Comparison of ENCODE assay signal across 10 cellular contexts in genomic region chr6:24547243-24547642, GRCh38. TPM values are rescaled to one million over a fixed set of nuclear protein-coding genes. Genes with fewer than 3 reads are reported as not detected.
A peak's percentile ranks its signal among the peaks of the same experiment; 100 is the strongest.
DNase-seq lines count a peak whose midpoint lies in the region; ATAC-seq and TF ChIP-seq lines count a peak whose summit lies in the region.
"Had no signal": no experiment of that assay in that cellular context is flagged by ENCODE, and none has a peak within 500 bp of the region (broad histone marks: within the 10 kb centered on the region; RNA-seq: fewer than 3 reads in every experiment).

No MANE protein-coding gene starts in this region.

- H3K36me3 ChIP-seq in tibial nerve, result no peaks in the 10 kb centered on the region

- no peak overlapping the region for H3K4me3 Mint-ChIP-seq in activated T-helper 2 cell treated with anti-CD3 and anti-CD28 coated beads, Interferon-gamma antibody, Interleukin-2, Interleukin-4, amounts not matched to agents 10 μg/mL and 5 μg/mL and 100 μg/mL, durations not matched to agents 14 hours and 24 hours and 36 hours (ENCODE audit: low read depth)
- H3K4me3 Mint-ChIP-seq: stimulated activated naive B cell treated with anti-CD40 and anti-IgM and Interleukin-4, amounts not matched to agents 10 μg/mL and 1 μg/mL and 100 μg/mL, for 72 hours had no signal

- WGBS in tibial nerve, 2 donors, result 38 to 55% methylated on average over 7 to 12 of the region's 12 CpGs

- no peaks in the 10 kb centered on the region for H3K27me3 ChIP-seq in tibial nerve

- no peak overlapping the region for H3K27ac ChIP-seq in tibial nerve
- H3K27ac ChIP-seq: VCaP had no signal

- no peaks in the 10 kb centered on the region for H3K36me3 Mint-ChIP-seq in activated T-helper 2 cell treated with anti-CD3 and anti-CD28 coated beads, Interferon-gamma antibody, Interleukin-2, Interleukin-4, amounts not matched to agents 10 μg/mL and 5 μg/mL and 100 μg/mL, durations not matched to agents 14 hours and 24 hours and 36 hours (ENCODE audit: low read depth)
- H3K36me3 Mint-ChIP-seq: stimulated activated naive B cell treated with anti-CD40 and anti-IgM and Interleukin-4, amounts not matched to agents 10 μg/mL and 1 μg/mL and 100 μg/mL, for 72 hours had no signal

- no peak overlapping the region for H3K27ac Mint-ChIP-seq in activated T-helper 2 cell treated with anti-CD3 and anti-CD28 coated beads, Interferon-gamma antibody, Interleukin-2, Interleukin-4, amounts not matched to agents 10 μg/mL and 5 μg/mL and 100 μg/mL, durations not matched to agents 14 hours and 24 hours and 36 hours
- H3K27ac Mint-ChIP-seq: stimulated activated naive B cell treated with anti-CD40 and anti-IgM and Interleukin-4, amounts not matched to agents 10 μg/mL and 1 μg/mL and 100 μg/mL, for 72 hours had no signal

- no peaks in the 10 kb centered on the region for H3K4me1 ChIP-seq in tibial nerve

- H3K27me3 Mint-ChIP-seq in activated T-helper 2 cell treated with anti-CD3 and anti-CD28 coated beads, Interferon-gamma antibody, Interleukin-2, Interleukin-4, amounts not matched to agents 10 μg/mL and 5 μg/mL and 100 μg/mL, durations not matched to agents 14 hours and 24 hours and 36 hours (ENCODE audit: low read depth), result peaks cover 10% of the 10 kb centered on the region
- H3K27me3 Mint-ChIP-seq: stimulated activated naive B cell treated with anti-CD40 and anti-IgM and Interleukin-4, amounts not matched to agents 10 μg/mL and 1 μg/mL and 100 μg/mL, for 72 hours had no signal

- ATAC-seq in GM19395 (IDR thresholded peaks at IDR 0.05; ENCODE audit: unreplicated experiment) (peak; percentile 86), HG03280 (IDR thresholded peaks at IDR 0.05; ENCODE audit: unreplicated experiment) (no peak), GM21390 (IDR thresholded peaks at IDR 0.05; ENCODE audit: unreplicated experiment) (no peak)

- TF ChIP-seq POLR2A in tibial nerve (IDR thresholded peaks at IDR 0.05), result no peak

- in situ Hi-C loops in ACHN (cut with HindIII; ENCODE audit: low pct_ligation_motif_present, low pct_unique_long_range_greater_than_20kb, low sequenced_read_pairs), result no loop called here

- H3K4me1 Mint-ChIP-seq in activated T-helper 2 cell treated with anti-CD3 and anti-CD28 coated beads, Interferon-gamma antibody, Interleukin-2, Interleukin-4, amounts not matched to agents 10 μg/mL and 5 μg/mL and 100 μg/mL, durations not matched to agents 14 hours and 24 hours and 36 hours (ENCODE audit: low read depth), result peaks cover 8% of the 10 kb centered on the region
- H3K4me1 Mint-ChIP-seq: stimulated activated naive B cell treated with anti-CD40 and anti-IgM and Interleukin-4, amounts not matched to agents 10 μg/mL and 1 μg/mL and 100 μg/mL, for 72 hours had no signal

- TF ChIP-seq EP300 in tibial nerve (IDR thresholded peaks at IDR 0.05), result no peak

- no peak for TF ChIP-seq CTCF in tibial nerve (IDR thresholded peaks at IDR 0.05)

- no peaks in the 10 kb centered on the region for H3K9me3 ChIP-seq in tibial nerve

- DNase-seq in NCI-H82 treated with DMSO at 0.1 percent for 48 hours (lab: John Stamatoyannopoulos, UW; ENCODE audit: unreplicated experiment) (peak; percentile 47), tibial nerve (ENCODE audit: low spot score in 2 of 2) (no peak), ACHN (no peak)
- peak; percentile 16 for DNase-seq in activated T-helper 2 cell treated with anti-CD3 and anti-CD28 coated beads, Interferon-gamma antibody, Interleukin-2, Interleukin-4, amounts not matched to agents 10 μg/mL and 5 μg/mL and 100 μg/mL, durations not matched to agents 14 hours and 24 hours and 36 hours (ENCODE audit: low spot score)
- DNase-seq in stimulated activated CD4-positive, alpha-beta T cell treated with anti-CD3 and anti-CD28 coated beads, Interleukin-2, amount 100 ng/mL, for 48 hours, result peak; percentile 23 to 28
- DNase-seq: stimulated activated naive B cell treated with anti-CD40 and anti-IgM and Interleukin-4, amounts not matched to agents 10 μg/mL and 1 μg/mL and 100 μg/mL, for 72 hours had no signal

- H3K9me3 Mint-ChIP-seq in activated T-helper 2 cell treated with anti-CD3 and anti-CD28 coated beads, Interferon-gamma antibody, Interleukin-2, Interleukin-4, amounts not matched to agents 10 μg/mL and 5 μg/mL and 100 μg/mL, durations not matched to agents 14 hours and 24 hours and 36 hours, result no peaks in the 10 kb centered on the region

- intact Hi-C loops in activated T-helper 2 cell treated with anti-CD3 and anti-CD28 coated beads, Interferon-gamma antibody, Interleukin-2, Interleukin-4, amounts not matched to agents 10 μg/mL and 5 μg/mL and 100 μg/mL, durations not matched to agents 14 hours and 24 hours and 36 hours (cut with micrococcal nuclease), result no loop called here

- no peak overlapping the region for H3K4me3 ChIP-seq in tibial nerve

RNA-seq across cellular contexts. Expression of gene ALDH5A1, which starts 52.5 kb away (rescaled TPM):
- total RNA-seq in activated T-helper 2 cell treated with anti-CD3 and anti-CD28 coated beads, Interferon-gamma antibody, Interleukin-2, Interleukin-4, amounts not matched to agents 10 μg/mL and 5 μg/mL and 100 μg/mL, durations not matched to agents 14 hours and 24 hours and 36 hours, result 11.4 and 12.3 TPM in 2 replicates
- 10 to 100 TPM in 3 of 4 donors, 1 to 10 TPM in 1; 7.8 to 12.0 (median 11.5) TPM for total RNA-seq in tibial nerve

RNA-seq across cellular contexts. Expression of gene GPLD1, which starts 57.9 kb away (rescaled TPM):
- 0.39 and 0.48 TPM in 2 replicates for total RNA-seq in activated T-helper 2 cell treated with anti-CD3 and anti-CD28 coated beads, Interferon-gamma antibody, Interleukin-2, Interleukin-4, amounts not matched to agents 10 μg/mL and 5 μg/mL and 100 μg/mL, durations not matched to agents 14 hours and 24 hours and 36 hours
- total RNA-seq in tibial nerve, result 1 to 10 TPM; 2.7 to 3.6 (median 3.0) TPM

Comparison
In these comparisons a context has a peak if more than half of its experiments do, and no peak if none do; other contexts are left out.
1. DNase-seq: peak in NCI-H82 treated with DMSO at 0.1 percent for 48 hours (single experiment), activated T-helper 2 cell treated with anti-CD3 and anti-CD28 coated beads, Interferon-gamma antibody, Interleukin-2, Interleukin-4, amounts not matched to agents 10 μg/mL and 5 μg/mL and 100 μg/mL, durations not matched to agents 14 hours and 24 hours and 36 hours (single experiment) and stimulated activated CD4-positive, alpha-beta T cell treated with anti-CD3 and anti-CD28 coated beads, Interleukin-2, amount 100 ng/mL, for 48 hours (2 of 2); none in tibial nerve (0 of 2) and ACHN (single experiment).